In genomic region chr9:7879551-7880245, GRCh38 we compare ENCODE assay signal across 10 cellular contexts.
A peak's percentile ranks its signal among the peaks of the same experiment; 100 is the strongest.
DNase-seq lines count a peak whose midpoint lies in the region; ATAC-seq and TF ChIP-seq lines count a peak whose summit lies in the region.
"Had no signal": no experiment of that assay in that cellular context is flagged by ENCODE, and none has a peak within 500 bp of the region (broad histone marks: within the 10 kb centered on the region; RNA-seq: fewer than 3 reads in every experiment).

No MANE protein-coding gene starts in this region.

- H3K4me3 ChIP-seq in BLaER1 (peak overlapping the region; percentile 50), kidney epithelial cell (ENCODE audit: low read depth, low read length) (no peak overlapping the region), smooth muscle cell (no peak overlapping the region)
- H3K4me3 ChIP-seq: stomach had no signal

- H3K4me2 ChIP-seq in BLaER1 (peak overlapping the region; percentile 87), smooth muscle cell (no peak overlapping the region)

- no peak for TF ChIP-seq CTCF in activated CD8-positive, alpha-beta T cell treated with anti-CD3 and anti-CD28 coated beads for 36 hours (IDR thresholded peaks at IDR 0.05)
- TF ChIP-seq CTCF in kidney epithelial cell (IDR thresholded peaks at IDR 0.05; ENCODE audit: insufficient read depth, low read length, poor library complexity, severe bottlenecking) = no peak
- TF ChIP-seq CTCF in smooth muscle cell (IDR thresholded peaks at IDR 0.05; ENCODE audit: borderline replicate concordance, insufficient read depth, poor library complexity, severe bottlenecking) = no peak

- H3K36me3 ChIP-seq in BLaER1 (peaks cover 16% of the 10 kb centered on the region; the same call in 1 of the 2 replicates), kidney epithelial cell (ENCODE audit: control insufficient read depth, insufficient read depth, low read length) (no peaks in the 10 kb centered on the region), smooth muscle cell (ENCODE audit: low read depth) (no peaks in the 10 kb centered on the region)
- H3K36me3 ChIP-seq: stomach had no signal

- ATAC-seq in activated CD8-positive, alpha-beta T cell treated with anti-CD3 and anti-CD28 coated beads for 36 hours = peak; percentile 93

- H3K4me1 ChIP-seq in BLaER1 = peaks cover 45% of the 10 kb centered on the region
- peaks cover 7% of the 10 kb centered on the region for H3K4me1 ChIP-seq in smooth muscle cell (ENCODE audit: low read depth)
- H3K4me1 ChIP-seq: stomach had no signal

- DNase-seq in HT1080 (ENCODE audit: low read depth) (peak; percentile 92), kidney epithelial cell (ENCODE audit: low read depth) (peak; percentile 86), NCI-H1048 (lab: John Stamatoyannopoulos, UW) (no peak), smooth muscle cell (lab: John Stamatoyannopoulos, UW; ENCODE audit: unreplicated experiment) (no peak), NCI-H187 (lab: John Stamatoyannopoulos, UW) (no peak), NCI-H510A (lab: John Stamatoyannopoulos, UW) (no peak)
- peak; percentile 70 for DNase-seq in activated CD8-positive, alpha-beta T cell treated with anti-CD3 and anti-CD28 coated beads for 36 hours
- DNase-seq: stomach had no signal

- CTCF ChIA-PET in activated CD8-positive, alpha-beta T cell treated with anti-CD3 and anti-CD28 coated beads for 36 hours (lab: Charles Lee) = no interaction called here

- H3K27ac Mint-ChIP-seq in activated CD8-positive, alpha-beta T cell treated with anti-CD3 and anti-CD28 coated beads for 36 hours = peak overlapping the region; percentile 22

- no peaks in the 10 kb centered on the region for H3F3A ChIP-seq in smooth muscle cell (ENCODE audit: low read depth)

- no peaks in the 10 kb centered on the region for H3K79me2 ChIP-seq in smooth muscle cell (ENCODE audit: low read depth)

- H3K27me3 ChIP-seq in BLaER1 (no peaks in the 10 kb centered on the region), kidney epithelial cell (ENCODE audit: control insufficient read depth, insufficient read depth, low read length) (no peaks in the 10 kb centered on the region), smooth muscle cell (ENCODE audit: low read depth) (no peaks in the 10 kb centered on the region)
- H3K27me3 ChIP-seq: stomach had no signal

- H3K36me3 Mint-ChIP-seq in activated CD8-positive, alpha-beta T cell treated with anti-CD3 and anti-CD28 coated beads for 36 hours (ENCODE audit: low read depth) = peaks cover 3% of the 10 kb centered on the region

- no peak overlapping the region for H2AFZ ChIP-seq in smooth muscle cell (ENCODE audit: low read depth)

- no peaks in the 10 kb centered on the region for H3K27me3 Mint-ChIP-seq in activated CD8-positive, alpha-beta T cell treated with anti-CD3 and anti-CD28 coated beads for 36 hours

- H3K27ac ChIP-seq in BLaER1 (peak overlapping the region; percentile 98), smooth muscle cell (ENCODE audit: low read depth) (no peak overlapping the region)
- H3K27ac ChIP-seq: stomach had no signal

- H3K4me3 Mint-ChIP-seq in activated CD8-positive, alpha-beta T cell treated with anti-CD3 and anti-CD28 coated beads for 36 hours = no peak overlapping the region
- H3K4me3 Mint-ChIP-seq: CD4-positive, CD25-positive, alpha-beta regulatory T cell had no signal

- H4K20me1 ChIP-seq in BLaER1 (no peaks in the 10 kb centered on the region), smooth muscle cell (ENCODE audit: low read depth) (no peaks in the 10 kb centered on the region)

- H3K9me3 Mint-ChIP-seq in activated CD8-positive, alpha-beta T cell treated with anti-CD3 and anti-CD28 coated beads for 36 hours = peaks cover 18% of the 10 kb centered on the region

- H3K9me3 ChIP-seq in BLaER1 = peaks cover 67% of the 10 kb centered on the region
- H3K9me3 ChIP-seq in smooth muscle cell (replicated peaks; ENCODE audit: low read depth) = no peaks in the 10 kb centered on the region

- intact Hi-C loops in activated CD8-positive, alpha-beta T cell treated with anti-CD3 and anti-CD28 coated beads for 36 hours (cut with micrococcal nuclease) = no loop called here

- WGBS in smooth muscle cell (ENCODE audit: low lambda C conversion rate) = 24% methylated on average over 6 of the region's 6 CpGs

- H3K4me1 Mint-ChIP-seq in activated CD8-positive, alpha-beta T cell treated with anti-CD3 and anti-CD28 coated beads for 36 hours (ENCODE audit: low read depth) = peaks cover 11% of the 10 kb centered on the region

- H3K9ac ChIP-seq in BLaER1 (peak overlapping the region; percentile 86), smooth muscle cell (ENCODE audit: low read depth) (no peak overlapping the region)

- POLR2A ChIA-PET in activated CD8-positive, alpha-beta T cell treated with anti-CD3 and anti-CD28 coated beads for 36 hours (lab: Charles Lee) = no interaction called here

Comparison
In these comparisons a context has a peak if more than half of its experiments do, and no peak if none do; other contexts are left out.
1. DNase-seq: peak in HT1080 (single experiment), activated CD8-positive, alpha-beta T cell treated with anti-CD3 and anti-CD28 coated beads for 36 hours (single experiment) and kidney epithelial cell (single experiment); none in NCI-H1048 (single experiment), smooth muscle cell (single experiment), NCI-H187 (0 of 2) and NCI-H510A (single experiment).